2 cellular contexts compared by ENCODE assay signal in the genomic region with DNA sequence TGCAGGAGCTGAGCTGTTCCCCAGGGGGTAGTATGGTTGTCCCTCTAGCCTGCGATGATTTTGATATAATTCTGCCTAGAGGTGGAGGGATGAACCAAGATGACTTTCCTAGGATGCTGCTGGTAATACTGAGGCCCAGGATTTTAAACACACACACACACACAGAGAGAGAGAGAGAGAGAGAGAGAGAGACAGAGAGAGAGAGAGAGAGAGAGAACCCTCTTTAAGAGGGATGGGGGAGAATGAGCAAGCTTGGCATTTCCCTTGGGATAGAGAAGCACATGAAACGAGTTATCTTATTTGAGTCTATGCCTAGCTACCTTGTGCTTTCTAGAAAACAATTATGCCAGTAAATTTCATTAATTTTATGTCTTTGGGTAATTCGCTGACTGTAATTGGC.
TF ChIP-seq lines count a peak whose summit lies in the region.

No MANE protein-coding gene starts in this region.

TF ChIP-seq in HEK293, 187 proteins besides CTCF, POLR2A, EP300 and RAD21:
- TF ChIP-seq OVOL3 (tag by site-specific recombination; IDR thresholded peaks at IDR 0.05) (no peak), BCL6B (tag by site-specific recombination; IDR thresholded peaks at IDR 0.05) (peak; percentile 58), ZNF596 (tag by site-specific recombination; IDR thresholded peaks at IDR 0.05) (peak; percentile 92), KLF8 (tag by site-specific recombination; IDR thresholded peaks at IDR 0.05) (no peak), ZFP37 (tag by site-specific recombination; IDR thresholded peaks at IDR 0.05) (no peak)

TF ChIP-seq in SK-N-SH treated with all-trans-retinoic acid at 6 μM for 48 hours, 23 proteins besides CTCF, POLR2A, EP300 and RAD21:
- no peak for TF ChIP-seq RARB (CRISPR knock-in tag; IDR thresholded peaks at IDR 0.05)
TF ChIP-seq in SK-N-SH treated with all-trans-retinoic acid at 6 μM for 48 hours: peak in this region for 0.
